Comparison of ENCODE assay signal across 8 cellular contexts in genomic region chr2:171921970-171922229, GRCh38. TPM values are rescaled to one million over a fixed set of nuclear protein-coding genes. Genes with fewer than 3 reads are reported as not detected.
DNase-seq lines count a peak whose midpoint lies in the region; ATAC-seq and TF ChIP-seq lines count a peak whose summit lies in the region.

No MANE protein-coding gene starts in this region.

- H3K79me2 ChIP-seq in OCI-LY3 (ENCODE audit: low read length): peaks cover 29% of the 10 kb centered on the region

- peak overlapping the region; percentile 28 for H3K27ac ChIP-seq in OCI-LY3 (ENCODE audit: low read length)
- peak overlapping the region; percentile 95 to 98 for H3K27ac ChIP-seq in prostate gland

- H3K36me3 ChIP-seq in OCI-LY3 (replicated peaks; ENCODE audit: low read depth, low read length) (peaks cover 8% of the 10 kb centered on the region), prostate gland (no peaks in the 10 kb centered on the region)

- no peaks in the 10 kb centered on the region for H4K20me1 ChIP-seq in OCI-LY3 (ENCODE audit: insufficient read depth, low read length)

- ATAC-seq in HG03432 (IDR thresholded peaks at IDR 0.05; ENCODE audit: unreplicated experiment) (no peak), HG03521 (IDR thresholded peaks at IDR 0.05; ENCODE audit: unreplicated experiment) (no peak)

- intact Hi-C loops in prostate gland (cut with DNase I): loop anchor here (1.0 kb wide), 1 partner anchor 28 kb away; the partner anchor contains the start of gene SLC25A12

- H3K4me2 ChIP-seq in OCI-LY3 (ENCODE audit: low read length): peak overlapping the region; percentile 76

- H3K4me3 ChIP-seq in GM08714 (ENCODE audit: low read length) (peak overlapping the region; percentile 55; the same call in 1 of the 2 replicates), OCI-LY3 (ENCODE audit: low read length) (peak overlapping the region; percentile 91), epithelial cell of esophagus (ENCODE audit: low read length) (peak overlapping the region; percentile 47), prostate gland (peak overlapping the region; percentile 79 to 81)

- DNase-seq in epithelial cell of esophagus (ENCODE audit: low read depth) (no peak), prostate gland (ENCODE audit: low spot score) (no peak), NCI-H226 (no peak), NCI-H2171 (lab: John Stamatoyannopoulos, UW) (no peak)

- H3K9me3 ChIP-seq in OCI-LY3 (ENCODE audit: insufficient read depth, low read length) (no peaks in the 10 kb centered on the region), prostate gland (no peaks in the 10 kb centered on the region)

- H3K9ac ChIP-seq in OCI-LY3 (ENCODE audit: low read length): peak overlapping the region; percentile 67

- H3K27me3 ChIP-seq in OCI-LY3 (ENCODE audit: low read depth, low read length) (no peaks in the 10 kb centered on the region), prostate gland (replicated peaks; ENCODE audit: insufficient read depth) (no peaks in the 10 kb centered on the region)

- 11% methylated on average over 5 of the region's 5 CpGs for WGBS in prostate gland

- H3K4me1 ChIP-seq in OCI-LY3 (ENCODE audit: low read length): peaks cover 14% of the 10 kb centered on the region
- no peaks in the 10 kb centered on the region for H3K4me1 ChIP-seq in prostate gland (replicated peaks)

- no peak for TF ChIP-seq POLR2A in prostate gland (IDR thresholded peaks at IDR 0.05)

- TF ChIP-seq CTCF in OCI-LY3 (IDR thresholded peaks at IDR 0.05; ENCODE audit: low read depth, low read length): no peak
- no peak for TF ChIP-seq CTCF in epithelial cell of esophagus (IDR thresholded peaks at IDR 0.05; ENCODE audit: insufficient read depth, low read depth, low read length, missing control alignments)
- no peak for TF ChIP-seq CTCF in prostate gland (IDR thresholded peaks at IDR 0.05)

- peak overlapping the region; percentile 44; the same call in 1 of the 2 replicates for H2AFZ ChIP-seq in OCI-LY3 (ENCODE audit: low read depth, low read length)

RNA-seq across cellular contexts. Expression of gene HAT1, which starts 0.4 kb away (rescaled TPM):
- 10 to 100 TPM; 30.6 to 41.9 TPM for total RNA-seq in prostate gland

RNA-seq across cellular contexts. Expression of gene SLC25A12, which starts 27.9 kb away (rescaled TPM):
- 10 to 100 TPM; 23.5 to 33.9 TPM for total RNA-seq in prostate gland
